Comparison of ENCODE assay signal across 8 cellular contexts in the genomic region with DNA sequence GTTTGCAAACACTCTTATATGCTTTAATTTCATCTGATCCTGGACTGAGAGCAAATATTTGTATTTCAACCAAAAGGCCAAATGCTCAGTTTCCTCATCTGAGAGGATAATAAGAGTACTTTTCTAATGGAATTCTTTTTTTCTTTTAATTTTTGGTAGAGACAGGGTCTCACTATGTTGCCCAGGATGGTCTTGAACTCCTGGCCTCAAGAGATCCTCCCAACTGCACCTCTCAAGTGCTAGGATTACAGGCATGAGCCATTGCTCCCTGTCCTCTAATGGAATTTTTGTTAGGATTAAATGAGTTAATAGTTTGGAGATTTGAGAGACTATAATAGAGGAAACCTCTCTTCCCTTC.
DNase-seq lines count a peak whose midpoint lies in the region; FAIRE-seq and TF ChIP-seq lines count a peak whose summit lies in the region.

No MANE protein-coding gene starts in this region.

- FAIRE-seq in kidney (lab: Jason Lieb, UNC) = no peak

- peak overlapping the region; percentile 99 for H3K27ac Mint-ChIP-seq in T-helper 1 cell treated with Interleukin-12 subunit alpha and Interleukin-12 subunit beta and Interleukin-4 antibody, amounts not matched to agents 30 μg/mL and 1 μg/mL, for 36 hours
- peak overlapping the region; percentile 99 for H3K27ac Mint-ChIP-seq in activated naive CD8-positive, alpha-beta T cell

- peaks cover 1% of the 10 kb centered on the region for H3K9me3 Mint-ChIP-seq in T-helper 1 cell treated with Interleukin-12 subunit alpha and Interleukin-12 subunit beta and Interleukin-4 antibody, amounts not matched to agents 30 μg/mL and 1 μg/mL, for 36 hours
- H3K9me3 Mint-ChIP-seq in activated naive CD8-positive, alpha-beta T cell (ENCODE audit: low read depth) = no peaks in the 10 kb centered on the region

- DNase-seq in T-helper 1 cell = no peak
- DNase-seq in kidney = no peak
- no peak for DNase-seq in stomach
- no peak for DNase-seq in GDM1 (lab: John Stamatoyannopoulos, UW)
- no peak for DNase-seq in activated CD4-positive, CD25-positive, alpha-beta regulatory T cell treated with anti-CD3 and anti-CD28 coated beads, Interleukin-2, amount 50 U/mL, for 72 hours
- no peak for DNase-seq in lower leg skin (ENCODE audit: low spot score in 2 of 2)

- intact Hi-C loops in kidney (cut with DNase I) (no loop called here), stomach (cut with DNase I; ENCODE audit: low total_unique reads) (no loop called here), lower leg skin (cut with DNase I; ENCODE audit: low total_unique reads) (no loop called here)

- peaks cover 61% of the 10 kb centered on the region for H3K4me1 Mint-ChIP-seq in T-helper 1 cell treated with Interleukin-12 subunit alpha and Interleukin-12 subunit beta and Interleukin-4 antibody, amounts not matched to agents 30 μg/mL and 1 μg/mL, for 36 hours (ENCODE audit: low read depth)
- H3K4me1 Mint-ChIP-seq in activated naive CD8-positive, alpha-beta T cell (ENCODE audit: low read depth) = peaks cover 54% of the 10 kb centered on the region

- H3K9me3 ChIP-seq in kidney (ENCODE audit: control insufficient read depth in 1 of 2, low read length in 2 of 2) (no peaks in the 10 kb centered on the region), stomach (no peaks in the 10 kb centered on the region)

- H3K36me3 ChIP-seq in kidney (ENCODE audit: control insufficient read depth in 1 of 2, insufficient read depth in 2 of 2, low read length in 2 of 2) (no peaks in the 10 kb centered on the region), stomach (no peaks in the 10 kb centered on the region)

- H3K4me1 ChIP-seq in kidney (ENCODE audit: control insufficient read depth in 1 of 2, insufficient read depth in 1 of 2, low read depth in 1 of 2, low read length in 2 of 2) (peaks cover 22 to 24% of the 10 kb centered on the region in 2 donors), stomach (peaks cover 28 to 57% (median 46%) of the 10 kb centered on the region in 4 donors)

- peak overlapping the region; percentile 67 to 72 for H3K9ac ChIP-seq in kidney (ENCODE audit: low read length in 2 of 2)

- H3K4me3 Mint-ChIP-seq in T-helper 1 cell treated with Interleukin-12 subunit alpha and Interleukin-12 subunit beta and Interleukin-4 antibody, amounts not matched to agents 30 μg/mL and 1 μg/mL, for 36 hours = peak overlapping the region; percentile 96
- H3K4me3 Mint-ChIP-seq in activated naive CD8-positive, alpha-beta T cell = peak overlapping the region; percentile 86

- H3K27me3 Mint-ChIP-seq in T-helper 1 cell treated with Interleukin-12 subunit alpha and Interleukin-12 subunit beta and Interleukin-4 antibody, amounts not matched to agents 30 μg/mL and 1 μg/mL, for 36 hours (ENCODE audit: low read depth) = no peaks in the 10 kb centered on the region
- H3K27me3 Mint-ChIP-seq in activated naive CD8-positive, alpha-beta T cell = no peaks in the 10 kb centered on the region

- H3K4me3 ChIP-seq in kidney (ENCODE audit: low read length in 2 of 2) (peak overlapping the region in 1 of 2 donors; percentile 16), stomach (no peak overlapping the region), lower leg skin (ENCODE audit: low read depth, poor library complexity, severe bottlenecking) (no peak overlapping the region)

- H3K27ac ChIP-seq in kidney (ENCODE audit: low read depth in 2 of 2, low read length in 2 of 2) (peak overlapping the region; percentile 83 to 97), stomach (peak overlapping the region; percentile 88 to 97 (median 94))

- no peak for TF ChIP-seq CTCF in kidney (IDR thresholded peaks at IDR 0.05; ENCODE audit: borderline replicate concordance, extremely low read depth, insufficient read depth)
- TF ChIP-seq CTCF in stomach (IDR thresholded peaks at IDR 0.05) = no peak
- no peak for TF ChIP-seq CTCF in lower leg skin (IDR thresholded peaks at IDR 0.05)

- H3K27me3 ChIP-seq in stomach = no peaks in the 10 kb centered on the region

- no peak for TF ChIP-seq EP300 in stomach (IDR thresholded peaks at IDR 0.05)

- TF ChIP-seq POLR2A in stomach (IDR thresholded peaks at IDR 0.05) (no peak), lower leg skin (IDR thresholded peaks at IDR 0.05) (no peak)

- peaks cover 22% of the 10 kb centered on the region for H3K36me3 Mint-ChIP-seq in T-helper 1 cell treated with Interleukin-12 subunit alpha and Interleukin-12 subunit beta and Interleukin-4 antibody, amounts not matched to agents 30 μg/mL and 1 μg/mL, for 36 hours (ENCODE audit: low read depth)
- peaks cover 2% of the 10 kb centered on the region for H3K36me3 Mint-ChIP-seq in activated naive CD8-positive, alpha-beta T cell
